12 cellular contexts compared by ENCODE assay signal in genomic region chr17:32492281-32492623, GRCh38. TPM values are rescaled to one million over a fixed set of nuclear protein-coding genes. Genes with fewer than 3 reads are reported as not detected.
A peak's percentile ranks its signal among the peaks of the same experiment; 100 is the strongest.
DNase-seq lines count a peak whose midpoint lies in the region; ATAC-seq and TF ChIP-seq lines count a peak whose summit lies in the region.
"Had no signal": no experiment of that assay in that cellular context is flagged by ENCODE, and none has a peak within 500 bp of the region (broad histone marks: within the 10 kb centered on the region; RNA-seq: fewer than 3 reads in every experiment).

No MANE protein-coding gene starts in this region.

- H3K36me3 Mint-ChIP-seq in CD8-positive, alpha-beta T cell: peaks cover 20% of the 10 kb centered on the region
- peaks cover 31% of the 10 kb centered on the region for H3K36me3 Mint-ChIP-seq in activated B cell treated with CpG ODN at 0.5 μM for 24 hours (ENCODE audit: low read depth)

- H4K20me1 ChIP-seq in BLaER1: peaks cover 45% of the 10 kb centered on the region

- peaks cover 72% of the 10 kb centered on the region for H3K4me1 Mint-ChIP-seq in CD8-positive, alpha-beta T cell (ENCODE audit: low read depth)
- peaks cover 78% of the 10 kb centered on the region for H3K4me1 Mint-ChIP-seq in activated B cell treated with CpG ODN at 0.5 μM for 24 hours

- CTCF ChIA-PET in CD8-positive, alpha-beta T cell (lab: Charles Lee): interaction anchor here (1.0 to 2.4 kb wide), 8 partner anchors 8 to 111 kb away, joined by 3 to 14 read pairs (median 5); partner anchors contain the start of gene PSMD11
- CTCF ChIA-PET in activated B cell treated with CpG ODN at 0.5 μM for 24 hours (lab: Charles Lee): interaction anchor here (1.2 kb wide), 1 partner anchor 30 kb away, joined by 6 read pairs; no protein-coding TSS in a partner anchor

- POLR2A ChIA-PET in CD8-positive, alpha-beta T cell (lab: Charles Lee): interaction anchor here (1.0 to 1.6 kb wide), 2 partner anchors 9 to 25 kb away, joined by 3 to 6 read pairs; no protein-coding TSS in a partner anchor
- POLR2A ChIA-PET in activated B cell treated with CpG ODN at 0.5 μM for 24 hours (lab: Charles Lee): interaction anchor here (2.0 to 2.4 kb wide), 3 partner anchors 11 to 31 kb away, joined by 8 to 27 read pairs (median 21); no protein-coding TSS in a partner anchor

- no peak for DNase-seq in CD8-positive, alpha-beta T cell
- DNase-seq in activated B cell treated with CpG ODN at 0.5 μM for 24 hours (no peak), foreskin keratinocyte (no peak), left colon (no peak)
- DNase-seq: central memory CD4-positive, alpha-beta T cell; NCI-H2081 treated with DMSO at 0.1 percent for 48 hours; SJCRH30 had no signal

- peak overlapping the region; percentile 68 for H3K27ac ChIP-seq in BLaER1
- H3K27ac ChIP-seq in CD8-positive, alpha-beta T cell (ENCODE audit: low read depth, low read length): peak overlapping the region; percentile 9
- no peak overlapping the region for H3K27ac ChIP-seq in foreskin keratinocyte
- H3K27ac ChIP-seq: C4-2B, SJCRH30 had no signal

- H3K36me3 ChIP-seq in BLaER1 (peaks cover 35% of the 10 kb centered on the region), iPS-15b (ENCODE audit: control insufficient read depth, insufficient read depth, low read length) (peaks cover 14% of the 10 kb centered on the region)
- H3K36me3 ChIP-seq in CD8-positive, alpha-beta T cell (ENCODE audit: insufficient read depth, low read length): no peaks in the 10 kb centered on the region
- H3K36me3 ChIP-seq: SJCRH30 had no signal

- H3K9me3 ChIP-seq in BLaER1: no peaks in the 10 kb centered on the region
- H3K9me3 ChIP-seq in CD8-positive, alpha-beta T cell (ENCODE audit: low read length): no peaks in the 10 kb centered on the region
- no peaks in the 10 kb centered on the region for H3K9me3 ChIP-seq in iPS-15b (ENCODE audit: control insufficient read depth, insufficient read depth, low read length)
- H3K9me3 ChIP-seq: SJCRH30 had no signal

- H3K4me3 Mint-ChIP-seq in CD8-positive, alpha-beta T cell: peak overlapping the region; percentile 63
- peak overlapping the region; percentile 67 for H3K4me3 Mint-ChIP-seq in activated B cell treated with CpG ODN at 0.5 μM for 24 hours

- peak overlapping the region; percentile 89 for H3K27ac Mint-ChIP-seq in CD8-positive, alpha-beta T cell
- H3K27ac Mint-ChIP-seq in activated B cell treated with CpG ODN at 0.5 μM for 24 hours: peak overlapping the region; percentile 85

- H3K27me3 ChIP-seq in BLaER1 (no peaks in the 10 kb centered on the region), iPS-15b (ENCODE audit: control insufficient read depth, insufficient read depth, low read length) (no peaks in the 10 kb centered on the region), foreskin keratinocyte (no peaks in the 10 kb centered on the region)
- H3K27me3 ChIP-seq in CD8-positive, alpha-beta T cell (ENCODE audit: insufficient read depth, low read length): no peaks in the 10 kb centered on the region

- intact Hi-C loops in CD8-positive, alpha-beta T cell (cut with DNase I, micrococcal nuclease): no loop called here
- intact Hi-C loops in activated B cell treated with CpG ODN at 0.5 μM for 24 hours (cut with micrococcal nuclease): loop anchor here (1.0 kb wide), 1 partner anchor 11 kb away; no protein-coding TSS in a partner anchor
- intact Hi-C loops in left colon (cut with DNase I, micrococcal nuclease): no loop called here

- peaks cover 97% of the 10 kb centered on the region for H3K4me1 ChIP-seq in BLaER1
- H3K4me1 ChIP-seq in CD8-positive, alpha-beta T cell (ENCODE audit: insufficient read depth, low read length): peaks cover 88% of the 10 kb centered on the region
- peaks cover 9% of the 10 kb centered on the region for H3K4me1 ChIP-seq in iPS-15b (ENCODE audit: control insufficient read depth, insufficient read depth, low read length)
- peaks cover 19% of the 10 kb centered on the region for H3K4me1 ChIP-seq in foreskin keratinocyte

- H3K4me3 ChIP-seq in BLaER1: no peak overlapping the region
- peak overlapping the region; percentile 5 for H3K4me3 ChIP-seq in CD8-positive, alpha-beta T cell (ENCODE audit: low read depth, low read length)
- no peak overlapping the region for H3K4me3 ChIP-seq in iPS-15b (ENCODE audit: low read depth, low read length)
- H3K4me3 ChIP-seq: SJCRH30 had no signal

- H3K27me3 Mint-ChIP-seq in CD8-positive, alpha-beta T cell (ENCODE audit: low read depth): no peaks in the 10 kb centered on the region
- no peaks in the 10 kb centered on the region for H3K27me3 Mint-ChIP-seq in activated B cell treated with CpG ODN at 0.5 μM for 24 hours

- peak overlapping the region; percentile 82 for H3K4me2 ChIP-seq in BLaER1

- H3K9me3 Mint-ChIP-seq in CD8-positive, alpha-beta T cell: no peaks in the 10 kb centered on the region
- no peaks in the 10 kb centered on the region for H3K9me3 Mint-ChIP-seq in activated B cell treated with CpG ODN at 0.5 μM for 24 hours

- no peak for ATAC-seq in CD8-positive, alpha-beta T cell
- ATAC-seq in activated B cell treated with CpG ODN at 0.5 μM for 24 hours (ENCODE audit: low read depth): no peak
- ATAC-seq in HG03135 (IDR thresholded peaks at IDR 0.05; ENCODE audit: unreplicated experiment): no peak
- no peak for ATAC-seq in foreskin keratinocyte
- no peak for ATAC-seq in left colon
- ATAC-seq in HG03095 (IDR thresholded peaks at IDR 0.05; ENCODE audit: unreplicated experiment): no peak

- no peak for TF ChIP-seq CTCF in CD8-positive, alpha-beta T cell (IDR thresholded peaks at IDR 0.05)
- TF ChIP-seq CTCF in activated B cell treated with CpG ODN at 0.5 μM for 24 hours (IDR thresholded peaks at IDR 0.05) (no peak), foreskin keratinocyte (conservative IDR thresholded peaks at IDR 0.05) (no peak)

- H3K9ac ChIP-seq in BLaER1 (peak overlapping the region; percentile 48; the same call in 1 of the 2 replicates), iPS-15b (ENCODE audit: low read depth, low read length) (peak overlapping the region; percentile 37)

RNA-seq across cellular contexts. Expression of gene CDK5R1, which starts 5.5 kb away (rescaled TPM):
- total RNA-seq in CD8-positive, alpha-beta T cell: 1 to 10 TPM; 5.6 to 5.9 TPM
- total RNA-seq in activated B cell treated with CpG ODN at 0.5 μM for 24 hours: 9.3 and 9.6 TPM in 2 replicates
- total RNA-seq in foreskin keratinocyte: 9.5 and 11.8 TPM in 2 replicates
- polyA plus RNA-seq in foreskin keratinocyte: 4.5 and 4.9 TPM in 2 replicates
- total RNA-seq in left colon: 1 to 10 TPM in 1 of 2 donors, under 1 TPM in 1; 0.61 to 1.1 TPM

RNA-seq across cellular contexts. Expression of gene PSMD11, which starts 47.9 kb away (rescaled TPM):
- 10 to 100 TPM; 69.9 to 72.6 TPM for total RNA-seq in CD8-positive, alpha-beta T cell
- total RNA-seq in activated B cell treated with CpG ODN at 0.5 μM for 24 hours (115 and 117 TPM in 2 replicates), foreskin keratinocyte (100 and 119 TPM in 2 replicates), left colon (10 to 100 TPM; 77.4 to 79.3 TPM)
- polyA plus RNA-seq in foreskin keratinocyte: 78.0 and 99.3 TPM in 2 replicates
